In the genomic region with DNA sequence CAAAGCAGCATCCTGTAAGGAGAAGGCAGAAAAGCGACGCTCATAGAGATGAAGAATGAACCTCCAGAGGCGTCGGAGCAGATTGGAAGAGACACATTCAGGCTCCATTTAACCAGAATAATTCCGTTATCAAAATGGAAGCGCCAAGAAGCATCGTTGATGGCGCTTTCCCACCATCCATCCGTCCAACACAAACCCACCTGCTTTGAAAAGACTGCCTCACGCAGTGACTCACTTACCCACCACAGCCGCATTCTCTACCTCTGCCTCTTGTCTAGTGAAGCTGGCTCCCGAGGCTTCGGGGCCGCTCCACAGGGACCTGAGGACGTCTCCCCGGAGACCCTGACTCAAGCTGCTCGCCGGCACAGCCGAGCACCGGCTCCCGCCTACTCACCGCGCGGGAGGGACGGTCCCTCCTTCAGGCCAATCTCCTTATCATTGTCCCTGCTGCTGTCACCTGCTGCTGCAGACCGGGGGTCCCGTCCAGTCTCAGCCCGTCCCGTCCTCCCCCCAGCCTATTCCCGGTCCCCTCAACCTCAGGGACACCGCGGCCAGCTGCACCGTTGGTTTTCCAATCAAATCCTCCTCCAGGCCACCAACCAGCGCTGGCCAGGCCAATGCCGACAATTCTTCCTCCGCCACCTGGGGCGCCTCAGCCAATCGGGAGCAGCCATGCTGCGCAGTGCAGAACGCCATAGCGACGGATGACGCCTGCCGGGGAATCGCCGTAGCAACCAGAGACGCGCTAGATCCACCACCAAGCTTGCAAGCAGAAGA, we compare ENCODE assay signal across 8 cellular contexts. TPM values are rescaled to one million over a fixed set of nuclear protein-coding genes. Genes with fewer than 3 reads are reported as not detected.
DNase-seq lines count a peak whose midpoint lies in the region; ATAC-seq and TF ChIP-seq lines count a peak whose summit lies in the region.

A gene with protein sequence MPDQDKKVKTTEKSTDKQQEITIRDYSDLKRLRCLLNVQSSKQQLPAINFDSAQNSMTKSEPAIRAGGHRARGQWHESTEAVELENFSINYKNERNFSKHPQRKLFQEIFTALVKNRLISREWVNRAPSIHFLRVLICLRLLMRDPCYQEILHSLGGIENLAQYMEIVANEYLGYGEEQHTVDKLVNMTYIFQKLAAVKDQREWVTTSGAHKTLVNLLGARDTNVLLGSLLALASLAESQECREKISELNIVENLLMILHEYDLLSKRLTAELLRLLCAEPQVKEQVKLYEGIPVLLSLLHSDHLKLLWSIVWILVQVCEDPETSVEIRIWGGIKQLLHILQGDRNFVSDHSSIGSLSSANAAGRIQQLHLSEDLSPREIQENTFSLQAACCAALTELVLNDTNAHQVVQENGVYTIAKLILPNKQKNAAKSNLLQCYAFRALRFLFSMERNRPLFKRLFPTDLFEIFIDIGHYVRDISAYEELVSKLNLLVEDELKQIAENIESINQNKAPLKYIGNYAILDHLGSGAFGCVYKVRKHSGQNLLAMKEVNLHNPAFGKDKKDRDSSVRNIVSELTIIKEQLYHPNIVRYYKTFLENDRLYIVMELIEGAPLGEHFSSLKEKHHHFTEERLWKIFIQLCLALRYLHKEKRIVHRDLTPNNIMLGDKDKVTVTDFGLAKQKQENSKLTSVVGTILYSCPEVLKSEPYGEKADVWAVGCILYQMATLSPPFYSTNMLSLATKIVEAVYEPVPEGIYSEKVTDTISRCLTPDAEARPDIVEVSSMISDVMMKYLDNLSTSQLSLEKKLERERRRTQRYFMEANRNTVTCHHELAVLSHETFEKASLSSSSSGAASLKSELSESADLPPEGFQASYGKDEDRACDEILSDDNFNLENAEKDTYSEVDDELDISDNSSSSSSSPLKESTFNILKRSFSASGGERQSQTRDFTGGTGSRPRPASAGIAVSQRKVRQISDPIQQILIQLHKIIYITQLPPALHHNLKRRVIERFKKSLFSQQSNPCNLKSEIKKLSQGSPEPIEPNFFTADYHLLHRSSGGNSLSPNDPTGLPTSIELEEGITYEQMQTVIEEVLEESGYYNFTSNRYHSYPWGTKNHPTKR (minus strand): TSS at position 553 of the 777 bp plus-strand sequence. CDS start 16,501 bp downstream, outside the sequence.

- ATAC-seq in GM21576 (IDR thresholded peaks at IDR 0.05; ENCODE audit: unreplicated experiment) (peak; percentile 100), foreskin keratinocyte (peak; percentile 100)

- H4K20me1 ChIP-seq in neural cell (ENCODE audit: insufficient read depth) = no peaks in the 10 kb centered on the region

- peak within 1 kb of the TSS; percentile 37 for H3K4me2 ChIP-seq in neural cell (ENCODE audit: low read length)

- TF ChIP-seq CTCF in foreskin keratinocyte (conservative IDR thresholded peaks at IDR 0.05) = peak; percentile 3
- TF ChIP-seq CTCF in neural cell (IDR thresholded peaks at IDR 0.05; ENCODE audit: poor library complexity, severe bottlenecking) = no peak

- no peaks in the 10 kb centered on the region for H3K9me2 ChIP-seq in neural cell (ENCODE audit: insufficient read depth, low read length)

- H3K36me3 ChIP-seq in neural cell (ENCODE audit: insufficient read depth, low read length) = no peaks in the 10 kb centered on the region

- peak within 1 kb of the TSS; percentile 95 for H2AFZ ChIP-seq in neural cell (ENCODE audit: low read depth, low read length)

- peaks cover 5% of the 10 kb centered on the region for H3F3A ChIP-seq in neural cell (ENCODE audit: insufficient read depth, low read length, poor library complexity, severe bottlenecking)

- H3K79me2 ChIP-seq in neural cell (replicated peaks; ENCODE audit: insufficient read depth, low read length) = no peaks in the 10 kb centered on the region

- TF ChIP-seq RAD21 in Ishikawa (IDR thresholded peaks at IDR 0.05; ENCODE audit: low read depth) (no peak), neural cell (conservative IDR thresholded peaks at IDR 0.05) (peak; percentile 34)

- peak within 1 kb of the TSS; percentile 87 for H3K4me3 ChIP-seq in neural cell (ENCODE audit: low read length)

- H3K27ac ChIP-seq in foreskin keratinocyte = no peak within 1 kb of the TSS
- H3K27ac ChIP-seq in neural cell (ENCODE audit: low read length) = peak within 1 kb of the TSS; percentile 25

- no peaks in the 10 kb centered on the region for H3K9me3 ChIP-seq in neural cell (ENCODE audit: low read length)

- DNase-seq in DMS 273 treated with DMSO at 0.1 percent for 48 hours (lab: John Stamatoyannopoulos, UW) (peak; percentile 54), RPMI8226 (peak; percentile 82), foreskin keratinocyte (peak; percentile 56 to 78)
- peak; percentile 96 for DNase-seq in activated effector memory CD4-positive, alpha-beta T cell treated with anti-CD3 and anti-CD28 coated beads, Interleukin-2, amount 50 U/mL, for 16 hours
- peak; percentile 87 for DNase-seq in stimulated activated naive CD4-positive, alpha-beta T cell treated with Interleukin-2 at 50 U/mL for 16 hours (lab: John Stamatoyannopoulos, UW)

- no peaks in the 10 kb centered on the region for H3K4me1 ChIP-seq in foreskin keratinocyte

- no peak for TF ChIP-seq EP300 in Ishikawa (IDR thresholded peaks at IDR 0.05; ENCODE audit: borderline replicate concordance)
- peak; percentile 45 for TF ChIP-seq EP300 in neural cell (conservative IDR thresholded peaks at IDR 0.05; ENCODE audit: poor library complexity, severe bottlenecking)

- no peaks in the 10 kb centered on the region for H3K27me3 ChIP-seq in foreskin keratinocyte
- H3K27me3 ChIP-seq in neural cell (ENCODE audit: insufficient read depth, low read depth, low read length) = no peaks in the 10 kb centered on the region

- peak within 1 kb of the TSS; percentile 68 for H3K9ac ChIP-seq in neural cell (ENCODE audit: low read length)

TF ChIP-seq in Ishikawa, 13 proteins besides CTCF, POLR2A, EP300 and RAD21 (continues in another document):
- peak; percentile 45; the same call in 1 of the 2 replicates for TF ChIP-seq CREB1 (IDR thresholded peaks at IDR 0.05; ENCODE audit: low read depth)
- no peak for TF ChIP-seq NFIC (IDR thresholded peaks at IDR 0.05)
- TF ChIP-seq CEBPB (IDR thresholded peaks at IDR 0.05) = no peak
- 0 out of 2 replicates have a peak, but pooled peaks have one; percentile 22 for TF ChIP-seq ZBTB7A (IDR thresholded peaks at IDR 0.05; ENCODE audit: low read depth)
- TF ChIP-seq, protein P1, sequence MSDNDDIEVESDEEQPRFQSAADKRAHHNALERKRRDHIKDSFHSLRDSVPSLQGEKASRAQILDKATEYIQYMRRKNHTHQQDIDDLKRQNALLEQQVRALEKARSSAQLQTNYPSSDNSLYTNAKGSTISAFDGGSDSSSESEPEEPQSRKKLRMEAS (IDR thresholded peaks at IDR 0.05) = no peak; the same call in 1 of the 2 replicates

TF ChIP-seq in neural cell, 6 proteins besides CTCF, POLR2A, EP300 and RAD21:
- TF ChIP-seq, protein P2, sequence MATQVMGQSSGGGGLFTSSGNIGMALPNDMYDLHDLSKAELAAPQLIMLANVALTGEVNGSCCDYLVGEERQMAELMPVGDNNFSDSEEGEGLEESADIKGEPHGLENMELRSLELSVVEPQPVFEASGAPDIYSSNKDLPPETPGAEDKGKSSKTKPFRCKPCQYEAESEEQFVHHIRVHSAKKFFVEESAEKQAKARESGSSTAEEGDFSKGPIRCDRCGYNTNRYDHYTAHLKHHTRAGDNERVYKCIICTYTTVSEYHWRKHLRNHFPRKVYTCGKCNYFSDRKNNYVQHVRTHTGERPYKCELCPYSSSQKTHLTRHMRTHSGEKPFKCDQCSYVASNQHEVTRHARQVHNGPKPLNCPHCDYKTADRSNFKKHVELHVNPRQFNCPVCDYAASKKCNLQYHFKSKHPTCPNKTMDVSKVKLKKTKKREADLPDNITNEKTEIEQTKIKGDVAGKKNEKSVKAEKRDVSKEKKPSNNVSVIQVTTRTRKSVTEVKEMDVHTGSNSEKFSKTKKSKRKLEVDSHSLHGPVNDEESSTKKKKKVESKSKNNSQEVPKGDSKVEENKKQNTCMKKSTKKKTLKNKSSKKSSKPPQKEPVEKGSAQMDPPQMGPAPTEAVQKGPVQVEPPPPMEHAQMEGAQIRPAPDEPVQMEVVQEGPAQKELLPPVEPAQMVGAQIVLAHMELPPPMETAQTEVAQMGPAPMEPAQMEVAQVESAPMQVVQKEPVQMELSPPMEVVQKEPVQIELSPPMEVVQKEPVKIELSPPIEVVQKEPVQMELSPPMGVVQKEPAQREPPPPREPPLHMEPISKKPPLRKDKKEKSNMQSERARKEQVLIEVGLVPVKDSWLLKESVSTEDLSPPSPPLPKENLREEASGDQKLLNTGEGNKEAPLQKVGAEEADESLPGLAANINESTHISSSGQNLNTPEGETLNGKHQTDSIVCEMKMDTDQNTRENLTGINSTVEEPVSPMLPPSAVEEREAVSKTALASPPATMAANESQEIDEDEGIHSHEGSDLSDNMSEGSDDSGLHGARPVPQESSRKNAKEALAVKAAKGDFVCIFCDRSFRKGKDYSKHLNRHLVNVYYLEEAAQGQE (IDR thresholded peaks at IDR 0.05; ENCODE audit: borderline replicate concordance) = peak; percentile 43
- peak; percentile 98 for TF ChIP-seq MXI1 (conservative IDR thresholded peaks at IDR 0.05; ENCODE audit: poor library complexity, severe bottlenecking)
- no peak for TF ChIP-seq TAF1 (IDR thresholded peaks at IDR 0.05; ENCODE audit: low read depth)
- TF ChIP-seq POLR2AphosphoS5 (IDR thresholded peaks at IDR 0.05) = peak; percentile 69
- TF ChIP-seq SMC3 (conservative IDR thresholded peaks at IDR 0.05; ENCODE audit: poor library complexity) = peak; percentile 44

RNA-seq across cellular contexts. Expression of the gene that starts here (rescaled TPM):
- total RNA-seq in foreskin keratinocyte = 0.18 and 0.48 TPM in 2 replicates
- 0.07 and 0.08 TPM in 2 replicates for polyA plus RNA-seq in foreskin keratinocyte
- polyA plus RNA-seq in neural cell = 17.6 and 29.7 TPM in 2 replicates
- 38.7 and 46.3 TPM in 2 replicates for polyA minus RNA-seq in neural cell

Comparison
In these comparisons a context has a peak if more than half of its experiments do, and no peak if none do; other contexts are left out.
1. RNA of the gene that starts here (polyA plus RNA-seq): 17.6 to 29.7 TPM in neural cell; 0.07 to 0.08 TPM in foreskin keratinocyte; every median in the first group is over 10 times any median in the second.
2. Peak in DNase-seq and ATAC-seq in foreskin keratinocyte; RNA of the gene not detected or under 1 TPM.
3. Peak in every context shown above with its lines, with median percentiles within 50 percentile points of each other: DNase-seq.